7 cellular contexts compared by ENCODE assay signal in the genomic region with DNA sequence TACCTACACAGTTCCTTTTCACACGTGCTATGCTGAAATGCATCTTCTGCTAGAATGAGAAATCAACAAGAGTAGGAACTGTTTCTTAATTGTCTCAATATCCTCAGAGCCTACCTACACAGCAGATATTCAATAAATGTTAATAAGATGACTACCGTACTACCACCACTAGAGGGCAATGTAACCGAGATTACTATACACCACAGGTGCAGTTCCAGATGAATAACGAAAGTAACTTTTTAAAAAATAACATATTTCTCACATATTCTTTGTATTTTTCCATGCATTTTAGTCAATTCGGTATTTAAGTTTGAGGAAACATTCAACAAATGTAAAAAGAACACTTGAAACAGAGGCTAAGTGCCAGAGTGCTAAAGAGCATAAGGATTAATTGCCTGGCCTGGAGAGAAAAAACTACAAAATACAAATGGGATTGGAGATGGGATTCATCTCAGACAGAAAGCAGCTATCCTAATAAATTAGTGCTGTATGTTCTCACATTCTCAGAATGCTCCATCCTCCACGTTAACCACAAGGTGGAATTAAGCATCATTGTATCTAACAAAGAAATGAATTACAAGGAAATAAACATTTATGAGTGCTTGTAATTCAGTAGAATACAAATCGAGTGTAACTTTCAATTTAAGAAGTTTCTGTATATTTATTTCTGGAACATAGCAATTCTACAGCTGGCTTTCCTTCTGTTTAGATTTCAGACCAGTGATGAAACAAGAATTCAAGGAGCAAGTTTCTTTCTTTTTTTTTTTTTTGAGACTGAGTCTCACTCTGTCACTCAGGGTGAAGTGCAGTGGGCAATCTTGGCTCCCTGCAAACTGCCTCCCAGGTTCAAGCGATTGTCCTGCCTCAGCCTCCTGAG. TPM values are rescaled to one million over a fixed set of nuclear protein-coding genes. Genes with fewer than 3 reads are reported as not detected.
DNase-seq lines count a peak whose midpoint lies in the region; ATAC-seq and TF ChIP-seq lines count a peak whose summit lies in the region.

No MANE protein-coding gene starts in this region.

- H3K9ac ChIP-seq in liver (ENCODE audit: low read depth in 1 of 2, low read length in 2 of 2), result peak overlapping the region in 1 of 2 donors; percentile 72

- ATAC-seq in GM21381 (IDR thresholded peaks at IDR 0.05; ENCODE audit: unreplicated experiment), result peak; percentile 97
- peak; percentile 92 for ATAC-seq in HG03565 (IDR thresholded peaks at IDR 0.05; ENCODE audit: unreplicated experiment)

- no peaks in the 10 kb centered on the region for H3K9me3 ChIP-seq in liver (ENCODE audit: control insufficient read depth in 4 of 4, low read length in 3 of 4)
- H3K9me3 ChIP-seq in vagina, result no peaks in the 10 kb centered on the region

- H3K27me3 ChIP-seq in GM06990 (replicated peaks; ENCODE audit: control insufficient read depth, insufficient read depth, low read length) (no peaks in the 10 kb centered on the region), liver (ENCODE audit: control insufficient read depth in 4 of 4, insufficient read depth in 4 of 4, low read length in 3 of 4) (no peaks in the 10 kb centered on the region), vagina (no peaks in the 10 kb centered on the region)

- TF ChIP-seq CTCF in GM06990 (IDR thresholded peaks at IDR 0.05; ENCODE audit: insufficient read depth, low read length, poor library complexity, severe bottlenecking) (peak; percentile 56), liver (IDR thresholded peaks at IDR 0.05; ENCODE audit: low read depth, low read length, missing input control) (peak; percentile 56), vagina (IDR thresholded peaks at IDR 0.05) (peak; percentile 3 to 65 (median 47))

- H3K4me3 ChIP-seq in GM06990 (replicated peaks; ENCODE audit: low read depth, low read length) (no peak overlapping the region), liver (ENCODE audit: low read depth in 1 of 3, low read length in 3 of 3) (no peak overlapping the region), vagina (no peak overlapping the region)

- no peak for TF ChIP-seq POLR2A in vagina (IDR thresholded peaks at IDR 0.05)

- TF ChIP-seq RAD21 in liver (IDR thresholded peaks at IDR 0.05), result peak; percentile 75 to 81

- H3K4me1 ChIP-seq in liver (ENCODE audit: control insufficient read depth in 4 of 4, insufficient read depth in 4 of 4, low read length in 3 of 4) (peaks cover 0 to 3% (median 0%) of the 10 kb centered on the region in 4 donors), vagina (peaks cover 8% of the 10 kb centered on the region)

- 22% methylated on average over 8 of the region's 8 CpGs for WGBS in liver

- H3K36me3 ChIP-seq in GM06990 (ENCODE audit: control insufficient read depth, insufficient read depth, low read length), result no peaks in the 10 kb centered on the region
- H3K36me3 ChIP-seq in liver (ENCODE audit: control insufficient read depth in 4 of 4, insufficient read depth in 3 of 4, low read depth in 1 of 4, low read length in 3 of 4), result no peaks in the 10 kb centered on the region
- H3K36me3 ChIP-seq in vagina, result no peaks in the 10 kb centered on the region

- no peak overlapping the region for H3K27ac ChIP-seq in liver (ENCODE audit: low read depth in 1 of 2, low read length in 2 of 2)
- no peak overlapping the region for H3K27ac ChIP-seq in vagina

- DNase-seq in GM06990 (ENCODE audit: extremely low read depth, insufficient read length) (no peak), NOMO-1 treated with DMSO at 0.1 percent for 48 hours (lab: John Stamatoyannopoulos, UW; ENCODE audit: unreplicated experiment) (peak; percentile 65), cerebellar cortex (ENCODE audit: low spot score) (peak; percentile 79), vagina (ENCODE audit: extremely low spot score in 2 of 2) (no peak)

- intact Hi-C loops in vagina (cut with DNase I), result no loop called here

TF ChIP-seq in liver, 16 proteins besides CTCF, POLR2A, EP300 and RAD21:
- TF ChIP-seq EGR1 (IDR thresholded peaks at IDR 0.05; ENCODE audit: low read depth in 2 of 2), result no peak
- TF ChIP-seq TAF1 (conservative IDR thresholded peaks at IDR 0.05), result no peak
- TF ChIP-seq, protein P1, sequence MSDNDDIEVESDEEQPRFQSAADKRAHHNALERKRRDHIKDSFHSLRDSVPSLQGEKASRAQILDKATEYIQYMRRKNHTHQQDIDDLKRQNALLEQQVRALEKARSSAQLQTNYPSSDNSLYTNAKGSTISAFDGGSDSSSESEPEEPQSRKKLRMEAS (IDR thresholded peaks at IDR 0.05), result no peak
- no peak for TF ChIP-seq FOXA1 (IDR thresholded peaks at IDR 0.05)
- TF ChIP-seq HNF4G (IDR thresholded peaks at IDR 0.05), result no peak
- TF ChIP-seq HNF4A (conservative IDR thresholded peaks at IDR 0.05), result no peak
- TF ChIP-seq YY1 (IDR thresholded peaks at IDR 0.05), result no peak
- TF ChIP-seq JUND (IDR thresholded peaks at IDR 0.05), result no peak
- TF ChIP-seq, protein P2, sequence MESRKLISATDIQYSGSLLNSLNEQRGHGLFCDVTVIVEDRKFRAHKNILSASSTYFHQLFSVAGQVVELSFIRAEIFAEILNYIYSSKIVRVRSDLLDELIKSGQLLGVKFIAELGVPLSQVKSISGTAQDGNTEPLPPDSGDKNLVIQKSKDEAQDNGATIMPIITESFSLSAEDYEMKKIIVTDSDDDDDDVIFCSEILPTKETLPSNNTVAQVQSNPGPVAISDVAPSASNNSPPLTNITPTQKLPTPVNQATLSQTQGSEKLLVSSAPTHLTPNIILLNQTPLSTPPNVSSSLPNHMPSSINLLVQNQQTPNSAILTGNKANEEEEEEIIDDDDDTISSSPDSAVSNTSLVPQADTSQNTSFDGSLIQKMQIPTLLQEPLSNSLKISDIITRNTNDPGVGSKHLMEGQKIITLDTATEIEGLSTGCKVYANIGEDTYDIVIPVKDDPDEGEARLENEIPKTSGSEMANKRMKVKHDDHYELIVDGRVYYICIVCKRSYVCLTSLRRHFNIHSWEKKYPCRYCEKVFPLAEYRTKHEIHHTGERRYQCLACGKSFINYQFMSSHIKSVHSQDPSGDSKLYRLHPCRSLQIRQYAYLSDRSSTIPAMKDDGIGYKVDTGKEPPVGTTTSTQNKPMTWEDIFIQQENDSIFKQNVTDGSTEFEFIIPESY (IDR thresholded peaks at IDR 0.05), result no peak
- TF ChIP-seq FOXA2 (IDR thresholded peaks at IDR 0.05), result no peak
- no peak for TF ChIP-seq GABPA (IDR thresholded peaks at IDR 0.05 in 1 of 2, conservative IDR thresholded peaks at IDR 0.05 in 1 of 2)
- TF ChIP-seq SP1 (IDR thresholded peaks at IDR 0.05), result no peak
- TF ChIP-seq RXRA (IDR thresholded peaks at IDR 0.05), result no peak

RNA-seq across cellular contexts. Expression of a gene that starts 20.3 kb away (rescaled TPM):
- total RNA-seq in liver, result 1 to 10 TPM; 4.4 to 5.0 TPM
- 1 to 10 TPM; 1.0 to 2.0 TPM for polyA plus RNA-seq in liver
- total RNA-seq in vagina, result 13.3 TPM

Comparison
In these comparisons a context has a peak if more than half of its experiments do, and no peak if none do; other contexts are left out.
1. DNase-seq: peak in NOMO-1 treated with DMSO at 0.1 percent for 48 hours (single experiment) and cerebellar cortex (single experiment); none in GM06990 (single experiment) and vagina (0 of 2).
2. Peak in every context shown above with its lines, with median percentiles within 50 percentile points of each other: CTCF ChIP-seq.